ENCODE assay signal across 14 cellular contexts in the genomic region with DNA sequence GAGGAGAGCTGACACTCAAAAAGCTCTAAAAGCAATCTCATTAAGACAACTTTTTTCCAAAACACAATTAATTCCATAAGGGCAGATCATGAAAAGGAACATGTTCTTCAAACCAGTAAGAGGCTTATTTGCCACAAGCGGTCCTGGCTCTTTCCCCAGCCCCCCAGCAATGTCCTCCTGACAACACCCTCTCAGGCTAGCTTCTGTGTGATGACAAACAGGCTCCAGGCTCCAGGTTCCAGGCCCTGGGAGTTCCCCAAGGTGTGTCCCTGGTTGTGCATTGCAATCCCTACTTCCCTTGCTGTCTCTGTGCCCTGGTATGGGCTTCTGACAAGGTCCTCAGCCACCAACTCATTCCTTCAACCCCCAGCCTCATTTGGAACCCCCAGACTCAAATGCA.
"Had no signal": no experiment of that assay in that cellular context is flagged by ENCODE, and none has a peak within 500 bp of the region (broad histone marks: within the 10 kb centered on the region; RNA-seq: fewer than 3 reads in every experiment).

No MANE protein-coding gene starts in this region.

- ATAC-seq: activated CD8-positive, alpha-beta memory T cell treated with anti-CD3 and anti-CD28 coated beads, Interleukin-2, amount 10 ng/mL, durations not matched to agents 7 days and 5 days; activated T-cell treated with anti-CD3 and anti-CD28 coated beads, Interleukin-2, amount 50 U/mL, for 4 hours; sciatic nerve; stimulated activated naive CD8-positive, alpha-beta T cell treated with anti-CD3 and anti-CD28 coated beads, Interleukin-15, Interleukin-2, amounts not matched to agents 100 U/mL and 50 U/mL, for 24 hours; T-helper 17 cell; upper lobe of right lung had no signal

- H3K9me3 Mint-ChIP-seq: activated T-cell treated with anti-CD3 and anti-CD28 coated beads, Interleukin-2, amount 50 U/mL, for 4 hours had no signal

- H3K27ac Mint-ChIP-seq: activated CD8-positive, alpha-beta memory T cell treated with anti-CD3 and anti-CD28 coated beads, Interleukin-2, amount 10 ng/mL, durations not matched to agents 7 days and 5 days; nephron progenitor cell; T-helper 17 cell had no signal

- DNase-seq: activated CD4-positive, CD25-positive, alpha-beta regulatory T cell; activated CD8-positive, alpha-beta memory T cell treated with anti-CD3 and anti-CD28 coated beads, Interleukin-2, amount 10 ng/mL, durations not matched to agents 7 days and 5 days; activated gamma-delta T cell; activated T-cell treated with anti-CD3 and anti-CD28 coated beads, Interleukin-2, amount 50 U/mL, for 4 hours; foreskin melanocyte; head of caudate nucleus; mesenchymal stem cell; nephron progenitor cell; stimulated activated CD4-positive, alpha-beta T cell treated with anti-CD3 and anti-CD28 coated beads, Interleukin-2, amount 100 ng/mL, for 24 hours; stimulated activated naive CD8-positive, alpha-beta T cell treated with anti-CD3 and anti-CD28 coated beads, Interleukin-15, Interleukin-2, amounts not matched to agents 100 U/mL and 50 U/mL, for 24 hours; T-helper 17 cell; upper lobe of right lung had no signal

- H3K4me3 ChIP-seq: cardiac muscle cell, upper lobe of right lung had no signal

- H3K4me1 Mint-ChIP-seq: nephron progenitor cell had no signal

- H3K27me3 Mint-ChIP-seq: activated CD8-positive, alpha-beta memory T cell treated with anti-CD3 and anti-CD28 coated beads, Interleukin-2, amount 10 ng/mL, durations not matched to agents 7 days and 5 days; T-helper 17 cell had no signal

- H3K4me3 Mint-ChIP-seq: activated CD8-positive, alpha-beta memory T cell treated with anti-CD3 and anti-CD28 coated beads, Interleukin-2, amount 10 ng/mL, durations not matched to agents 7 days and 5 days; activated T-cell treated with anti-CD3 and anti-CD28 coated beads, Interleukin-2, amount 50 U/mL, for 4 hours; nephron progenitor cell; T-helper 17 cell had no signal
